ENCODE assay signal across 1 cellular context in the genomic region with DNA sequence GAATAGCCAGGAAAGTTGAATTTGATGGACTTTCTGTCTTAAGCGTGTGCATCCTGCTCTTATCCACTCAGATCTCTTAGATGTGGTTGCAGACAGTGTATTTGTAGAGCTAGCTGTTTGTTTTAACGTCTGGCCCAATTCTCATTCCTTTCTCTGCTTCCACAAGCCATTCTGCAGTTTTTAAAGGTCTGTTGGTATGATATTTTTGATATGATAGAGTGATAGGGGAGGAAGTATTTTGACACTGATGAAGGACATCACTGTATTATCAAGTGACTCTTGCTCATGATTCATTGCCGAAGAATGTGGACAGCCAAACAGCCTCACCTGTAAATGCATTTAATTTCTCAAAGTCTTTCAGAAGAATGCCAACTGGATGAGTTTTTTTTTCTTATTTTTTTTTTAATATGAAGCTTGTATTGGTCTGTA.
TF ChIP-seq lines count a peak whose summit lies in the region.

No MANE protein-coding gene starts in this region.

TF ChIP-seq in HepG2, 621 proteins besides CTCF, POLR2A, EP300 and RAD21 (continued from another document and continues in another):
- TF ChIP-seq, protein P1, sequence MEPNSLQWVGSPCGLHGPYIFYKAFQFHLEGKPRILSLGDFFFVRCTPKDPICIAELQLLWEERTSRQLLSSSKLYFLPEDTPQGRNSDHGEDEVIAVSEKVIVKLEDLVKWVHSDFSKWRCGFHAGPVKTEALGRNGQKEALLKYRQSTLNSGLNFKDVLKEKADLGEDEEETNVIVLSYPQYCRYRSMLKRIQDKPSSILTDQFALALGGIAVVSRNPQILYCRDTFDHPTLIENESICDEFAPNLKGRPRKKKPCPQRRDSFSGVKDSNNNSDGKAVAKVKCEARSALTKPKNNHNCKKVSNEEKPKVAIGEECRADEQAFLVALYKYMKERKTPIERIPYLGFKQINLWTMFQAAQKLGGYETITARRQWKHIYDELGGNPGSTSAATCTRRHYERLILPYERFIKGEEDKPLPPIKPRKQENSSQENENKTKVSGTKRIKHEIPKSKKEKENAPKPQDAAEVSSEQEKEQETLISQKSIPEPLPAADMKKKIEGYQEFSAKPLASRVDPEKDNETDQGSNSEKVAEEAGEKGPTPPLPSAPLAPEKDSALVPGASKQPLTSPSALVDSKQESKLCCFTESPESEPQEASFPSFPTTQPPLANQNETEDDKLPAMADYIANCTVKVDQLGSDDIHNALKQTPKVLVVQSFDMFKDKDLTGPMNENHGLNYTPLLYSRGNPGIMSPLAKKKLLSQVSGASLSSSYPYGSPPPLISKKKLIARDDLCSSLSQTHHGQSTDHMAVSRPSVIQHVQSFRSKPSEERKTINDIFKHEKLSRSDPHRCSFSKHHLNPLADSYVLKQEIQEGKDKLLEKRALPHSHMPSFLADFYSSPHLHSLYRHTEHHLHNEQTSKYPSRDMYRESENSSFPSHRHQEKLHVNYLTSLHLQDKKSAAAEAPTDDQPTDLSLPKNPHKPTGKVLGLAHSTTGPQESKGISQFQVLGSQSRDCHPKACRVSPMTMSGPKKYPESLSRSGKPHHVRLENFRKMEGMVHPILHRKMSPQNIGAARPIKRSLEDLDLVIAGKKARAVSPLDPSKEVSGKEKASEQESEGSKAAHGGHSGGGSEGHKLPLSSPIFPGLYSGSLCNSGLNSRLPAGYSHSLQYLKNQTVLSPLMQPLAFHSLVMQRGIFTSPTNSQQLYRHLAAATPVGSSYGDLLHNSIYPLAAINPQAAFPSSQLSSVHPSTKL (CRISPR knock-in tag; IDR thresholded peaks at IDR 0.05): peak; percentile 92
- TF ChIP-seq ZNF317 (CRISPR knock-in tag; IDR thresholded peaks at IDR 0.05) (no peak), ZNF703 (CRISPR knock-in tag; IDR thresholded peaks at IDR 0.05; ENCODE audit: borderline replicate concordance) (no peak), LCORL (IDR thresholded peaks at IDR 0.05) (peak; percentile 46; the same call in 1 of the 2 replicates), LCORL (CRISPR knock-in tag; IDR thresholded peaks at IDR 0.05) (no peak), ZEB1 (IDR thresholded peaks at IDR 0.05; ENCODE audit: insufficient replicate concordance, low read depth) (peak; percentile 78), CREB1 (IDR thresholded peaks at IDR 0.05) (no peak), CREB1 (CRISPR knock-in tag; IDR thresholded peaks at IDR 0.05) (peak; percentile 28; the same call in 1 of the 2 replicates), MEIS2 (CRISPR knock-in tag; IDR thresholded peaks at IDR 0.05) (no peak), RARA (CRISPR knock-in tag; IDR thresholded peaks at IDR 0.05) (peak; percentile 72), ZNF766 (CRISPR knock-in tag; IDR thresholded peaks at IDR 0.05; ENCODE audit: borderline replicate concordance) (no peak), FOXM1 (CRISPR knock-in tag; IDR thresholded peaks at IDR 0.05) (no peak), NKX3-1 (CRISPR knock-in tag; IDR thresholded peaks at IDR 0.05) (peak; percentile 33; the same call in 1 of the 2 replicates), PPARG (CRISPR knock-in tag; conservative IDR thresholded peaks at IDR 0.05) (peak; percentile 65; the same call in 1 of the 2 replicates), NR2F2 (IDR thresholded peaks at IDR 0.05; ENCODE audit: borderline replicate concordance, low read depth) (peak; percentile 39; the same call in 1 of the 2 replicates), BCL6 (CRISPR knock-in tag; IDR thresholded peaks at IDR 0.05) (peak; percentile 93), GATAD2A (CRISPR knock-in tag; IDR thresholded peaks at IDR 0.05) (peak; percentile 80), ZNF282 (IDR thresholded peaks at IDR 0.05; ENCODE audit: partially characterized antibody) (no peak), KDM5B (CRISPR knock-in tag; IDR thresholded peaks at IDR 0.05; ENCODE audit: borderline replicate concordance) (no peak), ZNF792 (CRISPR knock-in tag; IDR thresholded peaks at IDR 0.05) (peak; percentile 56; the same call in 1 of the 2 replicates), ZKSCAN8 (CRISPR knock-in tag; IDR thresholded peaks at IDR 0.05; ENCODE audit: borderline replicate concordance) (0 out of 2 replicates have a peak, but pooled peaks have one; percentile 19), ATF1 (CRISPR knock-in tag; IDR thresholded peaks at IDR 0.05) (peak; percentile 42; the same call in 1 of the 2 replicates), HOXA3 (CRISPR knock-in tag; IDR thresholded peaks at IDR 0.05) (peak; percentile 48; the same call in 1 of the 2 replicates), KDM1A (CRISPR knock-in tag; IDR thresholded peaks at IDR 0.05) (peak; percentile 73), TBX3 (IDR thresholded peaks at IDR 0.05; ENCODE audit: borderline replicate concordance) (0 out of 2 replicates have a peak, but pooled peaks have one; percentile 27), FOXA3 (CRISPR knock-in tag; IDR thresholded peaks at IDR 0.05) (peak; percentile 72), KDM6A (CRISPR knock-in tag; IDR thresholded peaks at IDR 0.05; ENCODE audit: low read depth) (peak; percentile 23; the same call in 1 of the 2 replicates), SAP130 (CRISPR knock-in tag; IDR thresholded peaks at IDR 0.05; ENCODE audit: low read depth) (peak; percentile 73), NR2F6 (IDR thresholded peaks at IDR 0.05) (no peak), NR2F6 (CRISPR knock-in tag; IDR thresholded peaks at IDR 0.05) (peak; percentile 60), TBX2 (CRISPR knock-in tag; IDR thresholded peaks at IDR 0.05; ENCODE audit: borderline replicate concordance) (peak; percentile 40; the same call in 1 of the 2 replicates), JUND (CRISPR knock-in tag; IDR thresholded peaks at IDR 0.05) (peak; percentile 34; the same call in 1 of the 2 replicates), HNF4A (CRISPR knock-in tag; IDR thresholded peaks at IDR 0.05) (peak; percentile 70), ELF1 (CRISPR knock-in tag; IDR thresholded peaks at IDR 0.05) (no peak), ZBTB38 (CRISPR knock-in tag; IDR thresholded peaks at IDR 0.05) (no peak)
- TF ChIP-seq, protein P2, sequence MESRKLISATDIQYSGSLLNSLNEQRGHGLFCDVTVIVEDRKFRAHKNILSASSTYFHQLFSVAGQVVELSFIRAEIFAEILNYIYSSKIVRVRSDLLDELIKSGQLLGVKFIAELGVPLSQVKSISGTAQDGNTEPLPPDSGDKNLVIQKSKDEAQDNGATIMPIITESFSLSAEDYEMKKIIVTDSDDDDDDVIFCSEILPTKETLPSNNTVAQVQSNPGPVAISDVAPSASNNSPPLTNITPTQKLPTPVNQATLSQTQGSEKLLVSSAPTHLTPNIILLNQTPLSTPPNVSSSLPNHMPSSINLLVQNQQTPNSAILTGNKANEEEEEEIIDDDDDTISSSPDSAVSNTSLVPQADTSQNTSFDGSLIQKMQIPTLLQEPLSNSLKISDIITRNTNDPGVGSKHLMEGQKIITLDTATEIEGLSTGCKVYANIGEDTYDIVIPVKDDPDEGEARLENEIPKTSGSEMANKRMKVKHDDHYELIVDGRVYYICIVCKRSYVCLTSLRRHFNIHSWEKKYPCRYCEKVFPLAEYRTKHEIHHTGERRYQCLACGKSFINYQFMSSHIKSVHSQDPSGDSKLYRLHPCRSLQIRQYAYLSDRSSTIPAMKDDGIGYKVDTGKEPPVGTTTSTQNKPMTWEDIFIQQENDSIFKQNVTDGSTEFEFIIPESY (CRISPR knock-in tag; IDR thresholded peaks at IDR 0.05): 0 out of 2 replicates have a peak, but pooled peaks have one; percentile 10
- TF ChIP-seq, protein P3, sequence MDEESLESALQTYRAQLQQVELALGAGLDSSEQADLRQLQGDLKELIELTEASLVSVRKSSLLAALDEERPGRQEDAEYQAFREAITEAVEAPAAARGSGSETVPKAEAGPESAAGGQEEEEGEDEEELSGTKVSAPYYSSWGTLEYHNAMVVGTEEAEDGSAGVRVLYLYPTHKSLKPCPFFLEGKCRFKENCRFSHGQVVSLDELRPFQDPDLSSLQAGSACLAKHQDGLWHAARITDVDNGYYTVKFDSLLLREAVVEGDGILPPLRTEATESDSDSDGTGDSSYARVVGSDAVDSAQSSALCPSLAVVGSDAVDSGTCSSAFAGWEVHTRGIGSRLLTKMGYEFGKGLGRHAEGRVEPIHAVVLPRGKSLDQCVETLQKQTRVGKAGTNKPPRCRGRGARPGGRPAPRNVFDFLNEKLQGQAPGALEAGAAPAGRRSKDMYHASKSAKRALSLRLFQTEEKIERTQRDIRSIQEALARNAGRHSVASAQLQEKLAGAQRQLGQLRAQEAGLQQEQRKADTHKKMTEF (CRISPR knock-in tag; IDR thresholded peaks at IDR 0.05): peak; percentile 48; the same call in 1 of the 2 replicates
- TF ChIP-seq, protein P4, sequence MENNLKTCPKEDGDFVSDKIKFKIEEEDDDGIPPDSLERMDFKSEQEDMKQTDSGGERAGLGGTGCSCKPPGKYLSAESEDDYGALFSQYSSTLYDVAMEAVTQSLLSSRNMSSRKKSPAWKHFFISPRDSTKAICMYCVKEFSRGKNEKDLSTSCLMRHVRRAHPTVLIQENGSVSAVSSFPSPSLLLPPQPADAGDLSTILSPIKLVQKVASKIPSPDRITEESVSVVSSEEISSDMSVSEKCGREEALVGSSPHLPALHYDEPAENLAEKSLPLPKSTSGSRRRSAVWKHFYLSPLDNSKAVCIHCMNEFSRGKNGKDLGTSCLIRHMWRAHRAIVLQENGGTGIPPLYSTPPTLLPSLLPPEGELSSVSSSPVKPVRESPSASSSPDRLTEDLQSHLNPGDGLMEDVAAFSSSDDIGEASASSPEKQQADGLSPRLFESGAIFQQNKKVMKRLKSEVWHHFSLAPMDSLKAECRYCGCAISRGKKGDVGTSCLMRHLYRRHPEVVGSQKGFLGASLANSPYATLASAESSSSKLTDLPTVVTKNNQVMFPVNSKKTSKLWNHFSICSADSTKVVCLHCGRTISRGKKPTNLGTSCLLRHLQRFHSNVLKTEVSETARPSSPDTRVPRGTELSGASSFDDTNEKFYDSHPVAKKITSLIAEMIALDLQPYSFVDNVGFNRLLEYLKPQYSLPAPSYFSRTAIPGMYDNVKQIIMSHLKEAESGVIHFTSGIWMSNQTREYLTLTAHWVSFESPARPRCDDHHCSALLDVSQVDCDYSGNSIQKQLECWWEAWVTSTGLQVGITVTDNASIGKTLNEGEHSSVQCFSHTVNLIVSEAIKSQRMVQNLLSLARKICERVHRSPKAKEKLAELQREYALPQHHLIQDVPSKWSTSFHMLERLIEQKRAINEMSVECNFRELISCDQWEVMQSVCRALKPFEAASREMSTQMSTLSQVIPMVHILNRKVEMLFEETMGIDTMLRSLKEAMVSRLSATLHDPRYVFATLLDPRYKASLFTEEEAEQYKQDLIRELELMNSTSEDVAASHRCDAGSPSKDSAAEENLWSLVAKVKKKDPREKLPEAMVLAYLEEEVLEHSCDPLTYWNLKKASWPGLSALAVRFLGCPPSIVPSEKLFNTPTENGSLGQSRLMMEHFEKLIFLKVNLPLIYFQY (CRISPR knock-in tag; IDR thresholded peaks at IDR 0.05; ENCODE audit: borderline replicate concordance): peak; percentile 54; the same call in 1 of the 2 replicates
- TF ChIP-seq, protein P5, sequence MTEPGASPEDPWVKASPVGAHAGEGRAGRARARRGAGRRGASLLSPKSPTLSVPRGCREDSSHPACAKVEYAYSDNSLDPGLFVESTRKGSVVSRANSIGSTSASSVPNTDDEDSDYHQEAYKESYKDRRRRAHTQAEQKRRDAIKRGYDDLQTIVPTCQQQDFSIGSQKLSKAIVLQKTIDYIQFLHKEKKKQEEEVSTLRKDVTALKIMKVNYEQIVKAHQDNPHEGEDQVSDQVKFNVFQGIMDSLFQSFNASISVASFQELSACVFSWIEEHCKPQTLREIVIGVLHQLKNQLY (CRISPR knock-in tag; IDR thresholded peaks at IDR 0.05): peak; percentile 26; the same call in 1 of the 2 replicates
- TF ChIP-seq, protein P6, sequence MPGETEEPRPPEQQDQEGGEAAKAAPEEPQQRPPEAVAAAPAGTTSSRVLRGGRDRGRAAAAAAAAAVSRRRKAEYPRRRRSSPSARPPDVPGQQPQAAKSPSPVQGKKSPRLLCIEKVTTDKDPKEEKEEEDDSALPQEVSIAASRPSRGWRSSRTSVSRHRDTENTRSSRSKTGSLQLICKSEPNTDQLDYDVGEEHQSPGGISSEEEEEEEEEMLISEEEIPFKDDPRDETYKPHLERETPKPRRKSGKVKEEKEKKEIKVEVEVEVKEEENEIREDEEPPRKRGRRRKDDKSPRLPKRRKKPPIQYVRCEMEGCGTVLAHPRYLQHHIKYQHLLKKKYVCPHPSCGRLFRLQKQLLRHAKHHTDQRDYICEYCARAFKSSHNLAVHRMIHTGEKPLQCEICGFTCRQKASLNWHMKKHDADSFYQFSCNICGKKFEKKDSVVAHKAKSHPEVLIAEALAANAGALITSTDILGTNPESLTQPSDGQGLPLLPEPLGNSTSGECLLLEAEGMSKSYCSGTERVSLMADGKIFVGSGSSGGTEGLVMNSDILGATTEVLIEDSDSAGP (CRISPR knock-in tag; IDR thresholded peaks at IDR 0.05; ENCODE audit: borderline replicate concordance): no peak
- TF ChIP-seq, protein P7, sequence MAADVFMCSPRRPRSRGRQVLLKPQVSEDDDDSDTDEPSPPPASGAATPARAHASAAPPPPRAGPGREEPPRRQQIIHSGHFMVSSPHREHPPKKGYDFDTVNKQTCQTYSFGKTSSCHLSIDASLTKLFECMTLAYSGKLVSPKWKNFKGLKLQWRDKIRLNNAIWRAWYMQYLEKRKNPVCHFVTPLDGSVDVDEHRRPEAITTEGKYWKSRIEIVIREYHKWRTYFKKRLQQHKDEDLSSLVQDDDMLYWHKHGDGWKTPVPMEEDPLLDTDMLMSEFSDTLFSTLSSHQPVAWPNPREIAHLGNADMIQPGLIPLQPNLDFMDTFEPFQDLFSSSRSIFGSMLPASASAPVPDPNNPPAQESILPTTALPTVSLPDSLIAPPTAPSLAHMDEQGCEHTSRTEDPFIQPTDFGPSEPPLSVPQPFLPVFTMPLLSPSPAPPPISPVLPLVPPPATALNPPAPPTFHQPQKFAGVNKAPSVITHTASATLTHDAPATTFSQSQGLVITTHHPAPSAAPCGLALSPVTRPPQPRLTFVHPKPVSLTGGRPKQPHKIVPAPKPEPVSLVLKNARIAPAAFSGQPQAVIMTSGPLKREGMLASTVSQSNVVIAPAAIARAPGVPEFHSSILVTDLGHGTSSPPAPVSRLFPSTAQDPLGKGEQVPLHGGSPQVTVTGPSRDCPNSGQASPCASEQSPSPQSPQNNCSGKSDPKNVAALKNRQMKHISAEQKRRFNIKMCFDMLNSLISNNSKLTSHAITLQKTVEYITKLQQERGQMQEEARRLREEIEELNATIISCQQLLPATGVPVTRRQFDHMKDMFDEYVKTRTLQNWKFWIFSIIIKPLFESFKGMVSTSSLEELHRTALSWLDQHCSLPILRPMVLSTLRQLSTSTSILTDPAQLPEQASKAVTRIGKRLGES (CRISPR knock-in tag; IDR thresholded peaks at IDR 0.05; ENCODE audit: borderline replicate concordance): 0 out of 2 replicates have a peak, but pooled peaks have one; percentile 53
- TF ChIP-seq, protein P8, sequence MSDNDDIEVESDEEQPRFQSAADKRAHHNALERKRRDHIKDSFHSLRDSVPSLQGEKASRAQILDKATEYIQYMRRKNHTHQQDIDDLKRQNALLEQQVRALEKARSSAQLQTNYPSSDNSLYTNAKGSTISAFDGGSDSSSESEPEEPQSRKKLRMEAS (IDR thresholded peaks at IDR 0.05): 0 out of 2 replicates have a peak, but pooled peaks have one; percentile 23
- TF ChIP-seq, protein P9, sequence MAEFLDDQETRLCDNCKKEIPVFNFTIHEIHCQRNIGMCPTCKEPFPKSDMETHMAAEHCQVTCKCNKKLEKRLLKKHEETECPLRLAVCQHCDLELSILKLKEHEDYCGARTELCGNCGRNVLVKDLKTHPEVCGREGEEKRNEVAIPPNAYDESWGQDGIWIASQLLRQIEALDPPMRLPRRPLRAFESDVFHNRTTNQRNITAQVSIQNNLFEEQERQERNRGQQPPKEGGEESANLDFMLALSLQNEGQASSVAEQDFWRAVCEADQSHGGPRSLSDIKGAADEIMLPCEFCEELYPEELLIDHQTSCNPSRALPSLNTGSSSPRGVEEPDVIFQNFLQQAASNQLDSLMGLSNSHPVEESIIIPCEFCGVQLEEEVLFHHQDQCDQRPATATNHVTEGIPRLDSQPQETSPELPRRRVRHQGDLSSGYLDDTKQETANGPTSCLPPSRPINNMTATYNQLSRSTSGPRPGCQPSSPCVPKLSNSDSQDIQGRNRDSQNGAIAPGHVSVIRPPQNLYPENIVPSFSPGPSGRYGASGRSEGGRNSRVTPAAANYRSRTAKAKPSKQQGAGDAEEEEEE (CRISPR knock-in tag; IDR thresholded peaks at IDR 0.05; ENCODE audit: borderline replicate concordance): no peak
